ENCODE assay signal across 22 cellular contexts in genomic region chr2:227657204-227657845, GRCh38. TPM values are rescaled to one million over a fixed set of nuclear protein-coding genes. Genes with fewer than 3 reads are reported as not detected.
A peak's percentile ranks its signal among the peaks of the same experiment; 100 is the strongest.
DNase-seq lines count a peak whose midpoint lies in the region; ATAC-seq, FAIRE-seq and TF ChIP-seq lines count a peak whose summit lies in the region.
"Had no signal": no experiment of that assay in that cellular context is flagged by ENCODE, and none has a peak within 500 bp of the region (broad histone marks: within the 10 kb centered on the region; RNA-seq: fewer than 3 reads in every experiment).

No MANE protein-coding gene starts in this region.

- H3K4me1 Mint-ChIP-seq in H9 = peaks cover 15 to 16% of the 10 kb centered on the region in 2 experiments
- H3K4me1 Mint-ChIP-seq in astrocyte (ENCODE audit: low read depth, unreplicated experiment) = peaks cover 14% of the 10 kb centered on the region
- H3K4me1 Mint-ChIP-seq: CD4-positive, CD25-positive, alpha-beta regulatory T cell; T-cell had no signal

- H3K27ac Mint-ChIP-seq in H9 (no peak overlapping the region), astrocyte (ENCODE audit: unreplicated experiment) (no peak overlapping the region)
- H3K27ac Mint-ChIP-seq: activated naive CD8-positive, alpha-beta T cell treated with anti-CD3 and anti-CD28 coated beads for 36 hours; CD4-positive, CD25-positive, alpha-beta regulatory T cell; T-cell had no signal

- H3K4me2 ChIP-seq in H9 (ENCODE audit: insufficient read depth, insufficient read length, low read length) (no peak overlapping the region), astrocyte (ENCODE audit: low read length) (peak overlapping the region; percentile 26)

- FAIRE-seq in astrocyte (lab: Jason Lieb, UNC) = no peak

- no peaks in the 10 kb centered on the region for H3K79me2 ChIP-seq in H9 (ENCODE audit: insufficient read depth, low read length)
- H3K79me2 ChIP-seq in astrocyte (ENCODE audit: insufficient read depth, low read length) = no peaks in the 10 kb centered on the region

- H3K14ac ChIP-seq in H9 (ENCODE audit: insufficient read depth, low read length) = no peak overlapping the region

- in situ Hi-C loops in GM13977 (cut with MboI; ENCODE audit: low pct_unique_long_range_greater_than_20kb, low sequenced_read_pairs, unreplicated experiment) = loop anchor here (25.0 kb wide), 1 partner anchor 205 kb away; the partner anchor contains the start of gene DAW1

- no peak overlapping the region for H2AFZ ChIP-seq in H9 (ENCODE audit: low read length)
- no peak overlapping the region for H2AFZ ChIP-seq in astrocyte (ENCODE audit: low read depth, low read length)
- H2AFZ ChIP-seq: GM23248 had no signal

- no peak overlapping the region for H4K8ac ChIP-seq in H9 (replicated peaks; ENCODE audit: insufficient read length, low read depth, low read length)

- no peak overlapping the region for H3K18ac ChIP-seq in H9 (ENCODE audit: insufficient read length, low read depth, low read length)

- no peak overlapping the region for H4K5ac ChIP-seq in H9 (ENCODE audit: insufficient read length, low read depth, low read length)

- no peak overlapping the region for H3K4me3 ChIP-seq in astrocyte (ENCODE audit: insufficient read depth, low read depth, low read length)
- H3K4me3 ChIP-seq in fibroblast of mammary gland (ENCODE audit: control insufficient read depth, low read depth, low read length) = no peak overlapping the region
- H3K4me3 ChIP-seq in skeletal muscle cell (ENCODE audit: low read depth, low read length) = no peak overlapping the region
- H3K4me3 ChIP-seq: coronary artery, esophagus squamous epithelium, GM23248, heart left ventricle, K562, SJCRH30, vagina had no signal

- no peaks in the 10 kb centered on the region for H4K20me1 ChIP-seq in H9 (ENCODE audit: control insufficient read depth, insufficient read depth, insufficient read length)
- no peaks in the 10 kb centered on the region for H4K20me1 ChIP-seq in astrocyte (ENCODE audit: insufficient read depth, low read length)

- no peaks in the 10 kb centered on the region for H3K36me3 ChIP-seq in astrocyte (ENCODE audit: insufficient read depth, low read length)
- H3K36me3 ChIP-seq: esophagus squamous epithelium, heart left ventricle, SJCRH30, vagina had no signal

- TF ChIP-seq CTCF in H9 (conservative IDR thresholded peaks at IDR 0.05) = no peak
- TF ChIP-seq CTCF in astrocyte (IDR thresholded peaks at IDR 0.05; ENCODE audit: insufficient read depth, low read depth, low read length) = no peak
- TF ChIP-seq CTCF in fibroblast of mammary gland (conservative IDR thresholded peaks at IDR 0.05; ENCODE audit: control insufficient read depth, insufficient read depth, low read depth, low read length) = no peak
- no peak for TF ChIP-seq CTCF in GM13977 (IDR thresholded peaks at IDR 0.05; ENCODE audit: extremely low read depth, insufficient read depth, missing control alignments)

- H2BK12ac ChIP-seq in H9 (ENCODE audit: insufficient read length, low read depth, low read length) = no peak overlapping the region

- no peak overlapping the region for H2BK15ac ChIP-seq in H9 (ENCODE audit: low read depth, low read length)

- no peaks in the 10 kb centered on the region for H3K79me1 ChIP-seq in H9 (ENCODE audit: insufficient read depth, low read depth, low read length, poor library complexity, severe bottlenecking)

- H3K4me1 ChIP-seq in H9 (ENCODE audit: insufficient read depth, low read length) (peaks cover 8% of the 10 kb centered on the region; the same call in 1 of the 2 replicates), astrocyte (ENCODE audit: insufficient read depth, low read length) (peaks cover 7% of the 10 kb centered on the region)
- H3K4me1 ChIP-seq: SJCRH30, vagina had no signal

- no peak overlapping the region for H2BK20ac ChIP-seq in H9 (ENCODE audit: low read depth, low read length, poor library complexity, severe bottlenecking)

- H4K91ac ChIP-seq in H9 (ENCODE audit: insufficient read length, low read depth, low read length) = no peak overlapping the region

- H3K36me3 Mint-ChIP-seq in H9 (ENCODE audit: insufficient read depth in 1 of 3, low read depth in 3 of 3) (no peaks in the 10 kb centered on the region), astrocyte (ENCODE audit: low read depth, unreplicated experiment) (no peaks in the 10 kb centered on the region)
- H3K36me3 Mint-ChIP-seq: activated naive CD8-positive, alpha-beta T cell treated with anti-CD3 and anti-CD28 coated beads for 36 hours; CD4-positive, CD25-positive, alpha-beta regulatory T cell; T-cell had no signal

- no peak for DNase-seq in H9
- DNase-seq in astrocyte (ENCODE audit: low read depth) = peak; percentile 62
- DNase-seq in fibroblast of mammary gland (ENCODE audit: low read depth) = peak; percentile 80
- peak; percentile 82 for DNase-seq in skeletal muscle cell (ENCODE audit: low read depth)
- no peak for DNase-seq in GM13977 (ENCODE audit: low spot score)
- DNase-seq in hepatic stellate cell (ENCODE audit: low spot score) = no peak
- DNase-seq: esophagus squamous epithelium had no signal

- no peak overlapping the region for H3K27ac ChIP-seq in H9 (ENCODE audit: insufficient read length, low read depth, low read length)
- peak overlapping the region; percentile 57 for H3K27ac ChIP-seq in astrocyte (ENCODE audit: low read depth, low read length)
- H3K27ac ChIP-seq: coronary artery, esophagus squamous epithelium, GM23248, heart left ventricle, SJCRH30, vagina had no signal

- H2BK5ac ChIP-seq in H9 (ENCODE audit: insufficient read length, low read length) = no peak overlapping the region

- H3K9me3 ChIP-seq in H9 (ENCODE audit: control insufficient read depth, low read depth, low read length) (no peaks in the 10 kb centered on the region), astrocyte (ENCODE audit: insufficient read depth, low read depth, low read length) (no peaks in the 10 kb centered on the region)
- H3K9me3 ChIP-seq: esophagus squamous epithelium, heart left ventricle, SJCRH30, vagina had no signal

- H3K4me3 Mint-ChIP-seq in H9 (no peak overlapping the region), astrocyte (ENCODE audit: unreplicated experiment) (no peak overlapping the region)
- H3K4me3 Mint-ChIP-seq: activated naive CD8-positive, alpha-beta T cell treated with anti-CD3 and anti-CD28 coated beads for 36 hours; CD4-positive, CD25-positive, alpha-beta regulatory T cell; T-cell had no signal

- H3K23me2 ChIP-seq in H9 (ENCODE audit: insufficient read length, low read depth, low read length, poor library complexity, severe bottlenecking) = no peaks in the 10 kb centered on the region

- no peak for ATAC-seq in GM21737 (IDR thresholded peaks at IDR 0.05; ENCODE audit: unreplicated experiment)
- ATAC-seq in GM18861 (IDR thresholded peaks at IDR 0.05; ENCODE audit: unreplicated experiment) = no peak

- no peak overlapping the region for H3K23ac ChIP-seq in H9 (ENCODE audit: insufficient read length, low read depth, low read length)

- H2AK5ac ChIP-seq in H9 (ENCODE audit: insufficient read length, low read length) = peak overlapping the region; percentile 72

- no peak overlapping the region for H3K4ac ChIP-seq in H9 (ENCODE audit: low read depth, low read length)

- H3K9me3 Mint-ChIP-seq in H9 = no peaks in the 10 kb centered on the region
- peaks cover 2% of the 10 kb centered on the region for H3K9me3 Mint-ChIP-seq in astrocyte (ENCODE audit: unreplicated experiment)
- H3K9me3 Mint-ChIP-seq: activated naive CD8-positive, alpha-beta T cell treated with anti-CD3 and anti-CD28 coated beads for 36 hours; T-cell had no signal

- H3K56ac ChIP-seq in H9 (ENCODE audit: insufficient read length, low read depth, low read length) = no peak overlapping the region

- peaks cover 2% of the 10 kb centered on the region; the same call in 1 of the 2 replicates for H3K27me3 Mint-ChIP-seq in H9 (ENCODE audit: low read depth)
- no peaks in the 10 kb centered on the region for H3K27me3 Mint-ChIP-seq in astrocyte (ENCODE audit: low read depth, unreplicated experiment)
- H3K27me3 Mint-ChIP-seq: CD4-positive, CD25-positive, alpha-beta regulatory T cell had no signal

- no CpG with 5 or more reads among the region's 8 CpGs for WGBS in H9 (ENCODE audit: extremely low coverage, insufficient read length, low lambda C conversion rate)

- no peak overlapping the region for H3T11ph ChIP-seq in H9 (ENCODE audit: low read length)

- H3K27me3 ChIP-seq in H9 (ENCODE audit: insufficient read depth, low read length) = no peaks in the 10 kb centered on the region
- H3K27me3 ChIP-seq in astrocyte (ENCODE audit: insufficient read depth, low read length) = no peaks in the 10 kb centered on the region
- H3K27me3 ChIP-seq: esophagus squamous epithelium, heart left ventricle, SJCRH30, vagina had no signal

- H3K9ac ChIP-seq in H9 (ENCODE audit: extremely low read depth, insufficient read length, low read length) (no peak overlapping the region), astrocyte (ENCODE audit: low read length) (no peak overlapping the region)
- H3K9ac ChIP-seq: GM23248 had no signal

- H2BK120ac ChIP-seq in H9 (ENCODE audit: low read depth, low read length, poor library complexity, severe bottlenecking) = no peak overlapping the region

RNA-seq across cellular contexts. Expression of gene SCYGR5, which starts 9.3 kb away (rescaled TPM):
- total RNA-seq in H9 (2021) = not detected in 2 replicates
- total RNA-seq in astrocyte = not detected in 2 replicates
- total RNA-seq: activated naive CD8-positive, alpha-beta T cell treated with anti-CD3 and anti-CD28 coated beads for 36 hours; CD4-positive, CD25-positive, alpha-beta regulatory T cell; esophagus squamous epithelium; G401; GM23248; heart left ventricle; K562; left colon; mesenteric fat pad; SJCRH30; T-cell; temporal lobe; vagina had no signal

RNA-seq across cellular contexts. Expression of gene SCYGR4, which starts 40.0 kb away (rescaled TPM):
- total RNA-seq in H9 (2021) (not detected in 2 replicates), astrocyte (not detected in 2 replicates)
- total RNA-seq: activated naive CD8-positive, alpha-beta T cell treated with anti-CD3 and anti-CD28 coated beads for 36 hours; CD4-positive, CD25-positive, alpha-beta regulatory T cell; esophagus squamous epithelium; G401; GM23248; heart left ventricle; K562; left colon; mesenteric fat pad; SJCRH30; T-cell; temporal lobe; vagina had no signal

RNA-seq across cellular contexts. Expression of gene SCYGR3, which starts 42.7 kb away (rescaled TPM):
- total RNA-seq in H9 (2021) (not detected in 2 replicates), astrocyte (not detected in 2 replicates)
- total RNA-seq: activated naive CD8-positive, alpha-beta T cell treated with anti-CD3 and anti-CD28 coated beads for 36 hours; CD4-positive, CD25-positive, alpha-beta regulatory T cell; esophagus squamous epithelium; G401; GM23248; heart left ventricle; K562; left colon; mesenteric fat pad; SJCRH30; T-cell; temporal lobe; vagina had no signal

RNA-seq across cellular contexts. Expression of gene SCYGR2, which starts 58.6 kb away (rescaled TPM):
- total RNA-seq in H9 (2021) = not detected in 2 replicates
- not detected in 2 replicates for total RNA-seq in astrocyte
- total RNA-seq: activated naive CD8-positive, alpha-beta T cell treated with anti-CD3 and anti-CD28 coated beads for 36 hours; CD4-positive, CD25-positive, alpha-beta regulatory T cell; esophagus squamous epithelium; G401; GM23248; heart left ventricle; K562; left colon; mesenteric fat pad; SJCRH30; T-cell; temporal lobe; vagina had no signal

Comparison
In these comparisons a context has a peak if more than half of its experiments do, and no peak if none do; other contexts are left out.
1. DNase-seq: peak in astrocyte (single experiment), fibroblast of mammary gland (single experiment) and skeletal muscle cell (single experiment); none in H9 (single experiment), GM13977 (single experiment) and hepatic stellate cell (single experiment).